14 cellular contexts compared by ENCODE assay signal in genomic region chr2:154193246-154193645, GRCh38.
A peak's percentile ranks its signal among the peaks of the same experiment; 100 is the strongest.
DNase-seq lines count a peak whose midpoint lies in the region; ATAC-seq and TF ChIP-seq lines count a peak whose summit lies in the region.
"Had no signal": no experiment of that assay in that cellular context is flagged by ENCODE, and none has a peak within 500 bp of the region (broad histone marks: within the 10 kb centered on the region; RNA-seq: fewer than 3 reads in every experiment).

No MANE protein-coding gene starts in this region.

- H3K4me3 ChIP-seq in fibroblast of villous mesenchyme (ENCODE audit: low read depth, low read length), result no peak overlapping the region
- H3K4me3 ChIP-seq: GM12878 had no signal

- H3K27me3 Mint-ChIP-seq in activated T-cell treated with anti-CD3 and anti-CD28 coated beads, Interleukin-2, amount 50 U/mL, for 24 hours, result no peaks in the 10 kb centered on the region
- H3K27me3 Mint-ChIP-seq: CD8-positive, alpha-beta memory T cell had no signal

- no peaks in the 10 kb centered on the region for H3K36me3 Mint-ChIP-seq in activated T-cell treated with anti-CD3 and anti-CD28 coated beads, Interleukin-2, amount 50 U/mL, for 24 hours (ENCODE audit: low read depth)
- H3K36me3 Mint-ChIP-seq: CD14-positive monocyte; CD8-positive, alpha-beta memory T cell had no signal

- no peak for ATAC-seq in GM19395 (IDR thresholded peaks at IDR 0.05; ENCODE audit: unreplicated experiment)
- no peak for ATAC-seq in GM19328 (IDR thresholded peaks at IDR 0.05; ENCODE audit: unreplicated experiment)
- ATAC-seq: GM12878, HCT116 had no signal

- peak; percentile 41 for DNase-seq in GM04504 (ENCODE audit: low read depth)
- DNase-seq in cerebellar cortex (ENCODE audit: low spot score), result peak; percentile 74
- DNase-seq in fibroblast of villous mesenchyme (ENCODE audit: low read depth), result peak; percentile 16
- no peak for DNase-seq in DMS79 (lab: John Stamatoyannopoulos, UW)
- no peak for DNase-seq in activated T-cell treated with anti-CD3 and anti-CD28 coated beads, Interleukin-2, amount 50 U/mL, for 24 hours
- DNase-seq: Caco-2; CD8-positive, alpha-beta memory T cell; IMR-90; KBM-7 had no signal

- no peaks in the 10 kb centered on the region for H3K4me1 Mint-ChIP-seq in activated T-cell treated with anti-CD3 and anti-CD28 coated beads, Interleukin-2, amount 50 U/mL, for 24 hours (ENCODE audit: low read depth)
- H3K4me1 Mint-ChIP-seq: CD14-positive monocyte; CD8-positive, alpha-beta memory T cell had no signal

- peaks cover 2% of the 10 kb centered on the region for H3K9me3 Mint-ChIP-seq in activated T-cell treated with anti-CD3 and anti-CD28 coated beads, Interleukin-2, amount 50 U/mL, for 24 hours

- no peak overlapping the region for H3K27ac Mint-ChIP-seq in activated T-cell treated with anti-CD3 and anti-CD28 coated beads, Interleukin-2, amount 50 U/mL, for 24 hours
- H3K27ac Mint-ChIP-seq: CD14-positive monocyte; CD8-positive, alpha-beta memory T cell had no signal

- no peak for TF ChIP-seq CTCF in fibroblast of villous mesenchyme (IDR thresholded peaks at IDR 0.05; ENCODE audit: insufficient read depth, low read depth, low read length)

- no peak overlapping the region for H3K4me3 Mint-ChIP-seq in activated T-cell treated with anti-CD3 and anti-CD28 coated beads, Interleukin-2, amount 50 U/mL, for 24 hours
- H3K4me3 Mint-ChIP-seq: CD14-positive monocyte; CD8-positive, alpha-beta memory T cell had no signal

Comparison
In these comparisons a context has a peak if more than half of its experiments do, and no peak if none do; other contexts are left out.
1. DNase-seq: peak in GM04504 (single experiment), cerebellar cortex (single experiment) and fibroblast of villous mesenchyme (single experiment); none in DMS79 (single experiment) and activated T-cell treated with anti-CD3 and anti-CD28 coated beads, Interleukin-2, amount 50 U/mL, for 24 hours (single experiment).